ENCODE assay signal across 15 cellular contexts in genomic region chr17:43385046-43385831, GRCh38.
"Had no signal": no experiment of that assay in that cellular context is flagged by ENCODE, and none has a peak within 500 bp of the region (broad histone marks: within the 10 kb centered on the region; RNA-seq: fewer than 3 reads in every experiment).

No MANE protein-coding gene starts in this region.

- H3K4me1 ChIP-seq: uterus had no signal

- H3K27ac ChIP-seq: cardiac muscle cell, gastrocnemius medialis, psoas muscle, spleen, uterus had no signal

- H3K27me3 Mint-ChIP-seq: activated CD4-positive, alpha-beta memory T cell treated with anti-CD3 and anti-CD28 coated beads for 36 hours; naive thymus-derived CD4-positive, alpha-beta T cell had no signal

- H3K27ac Mint-ChIP-seq: activated CD4-positive, alpha-beta memory T cell treated with anti-CD3 and anti-CD28 coated beads for 36 hours had no signal

- DNase-seq: activated CD4-positive, alpha-beta memory T cell treated with anti-CD3 and anti-CD28 coated beads for 36 hours; activated gamma-delta T cell treated with Interleukin-2 at 50 U/mL for 16 hours; activated T-cell treated with anti-CD3 and anti-CD28 coated beads, Interleukin-2, amount 50 U/mL, for 48 hours; gastrocnemius medialis; kidney; naive thymus-derived CD4-positive, alpha-beta T cell; psoas muscle; spleen; stimulated activated CD4-positive, alpha-beta T cell treated with anti-CD3 and anti-CD28 coated beads, Interleukin-2, amount 100 ng/mL, for 24 hours; stimulated activated naive CD8-positive, alpha-beta T cell treated with anti-CD3 and anti-CD28 coated beads, Interleukin-15, Interleukin-2, amounts not matched to agents 100 U/mL and 50 U/mL, for 24 hours; T-helper 9 cell; uterus had no signal

- ATAC-seq: gastrocnemius medialis; naive thymus-derived CD4-positive, alpha-beta T cell; psoas muscle; sciatic nerve; stimulated activated naive CD8-positive, alpha-beta T cell treated with anti-CD3 and anti-CD28 coated beads, Interleukin-15, Interleukin-2, amounts not matched to agents 100 U/mL and 50 U/mL, for 24 hours had no signal

- H3K9me3 ChIP-seq: gastrocnemius medialis, psoas muscle, uterus had no signal

- H3K36me3 ChIP-seq: cardiac muscle cell, gastrocnemius medialis, spleen, uterus had no signal

- H3K4me3 ChIP-seq: cardiac muscle cell, gastrocnemius medialis, lung, psoas muscle, spleen, uterus had no signal

- H3K27me3 ChIP-seq: cardiac muscle cell, gastrocnemius medialis, spleen, uterus had no signal

- H3K4me3 Mint-ChIP-seq: activated CD4-positive, alpha-beta memory T cell treated with anti-CD3 and anti-CD28 coated beads for 36 hours had no signal
